Comparison of ENCODE assay signal across 9 cellular contexts in genomic region chr11:131038597-131038996, GRCh38.
A peak's percentile ranks its signal among the peaks of the same experiment; 100 is the strongest.
DNase-seq lines count a peak whose midpoint lies in the region; ATAC-seq and TF ChIP-seq lines count a peak whose summit lies in the region.
"Had no signal": no experiment of that assay in that cellular context is flagged by ENCODE, and none has a peak within 500 bp of the region (broad histone marks: within the 10 kb centered on the region; RNA-seq: fewer than 3 reads in every experiment).

No MANE protein-coding gene starts in this region.

- no peaks in the 10 kb centered on the region for H3K9me3 ChIP-seq in vagina

- TF ChIP-seq CTCF in fibroblast of mammary gland (conservative IDR thresholded peaks at IDR 0.05; ENCODE audit: control insufficient read depth, insufficient read depth, low read depth, low read length) (peak; percentile 31), vagina (IDR thresholded peaks at IDR 0.05) (no peak)

- no peaks in the 10 kb centered on the region for H3K36me3 ChIP-seq in vagina

- H3K4me3 Mint-ChIP-seq in T-helper 2 cell treated with Interferon-gamma antibody and Interleukin-4, amounts not matched to agents 5 μg/mL and 100 μg/mL, for 36 hours: no peak overlapping the region

- no peaks in the 10 kb centered on the region for H3K27me3 Mint-ChIP-seq in T-helper 2 cell treated with Interferon-gamma antibody and Interleukin-4, amounts not matched to agents 5 μg/mL and 100 μg/mL, for 36 hours (ENCODE audit: low read depth)

- H3K27ac ChIP-seq in vagina: no peak overlapping the region

- H3K4me3 ChIP-seq in fibroblast of mammary gland (ENCODE audit: control insufficient read depth, low read depth, low read length) (no peak overlapping the region), vagina (no peak overlapping the region)

- no peaks in the 10 kb centered on the region for H3K4me1 Mint-ChIP-seq in T-helper 2 cell treated with Interferon-gamma antibody and Interleukin-4, amounts not matched to agents 5 μg/mL and 100 μg/mL, for 36 hours (ENCODE audit: low read depth)

- no peaks in the 10 kb centered on the region for H3K9me3 Mint-ChIP-seq in T-helper 2 cell treated with Interferon-gamma antibody and Interleukin-4, amounts not matched to agents 5 μg/mL and 100 μg/mL, for 36 hours

- peak; percentile 17 for DNase-seq in Ammon's horn (ENCODE audit: low spot score)
- DNase-seq in NCI-H526 (lab: John Stamatoyannopoulos, UW): peak; percentile 83 to 96
- peak; percentile 28 for DNase-seq in fibroblast of mammary gland (ENCODE audit: low read depth)
- DNase-seq in T-helper 2 cell treated with Interferon-gamma antibody and Interleukin-4, amounts not matched to agents 5 μg/mL and 100 μg/mL, for 36 hours (ENCODE audit: low spot score): no peak
- no peak for DNase-seq in NCI-H187 (lab: John Stamatoyannopoulos, UW)
- no peak for DNase-seq in vagina (ENCODE audit: extremely low spot score in 2 of 2)

- H3K36me3 Mint-ChIP-seq in T-helper 2 cell treated with Interferon-gamma antibody and Interleukin-4, amounts not matched to agents 5 μg/mL and 100 μg/mL, for 36 hours (ENCODE audit: low read depth): no peaks in the 10 kb centered on the region
- H3K36me3 Mint-ChIP-seq: activated naive CD4-positive, alpha-beta T cell treated with anti-CD3 and anti-CD28 coated beads, Interleukin-2, amount 50 U/mL, for 72 hours had no signal

- ATAC-seq in GM18861 (IDR thresholded peaks at IDR 0.05; ENCODE audit: unreplicated experiment) (peak; percentile 63), GM21367 (IDR thresholded peaks at IDR 0.05; ENCODE audit: unreplicated experiment) (no peak)
- ATAC-seq: activated naive CD4-positive, alpha-beta T cell treated with anti-CD3 and anti-CD28 coated beads, Interleukin-2, amount 50 U/mL, for 72 hours had no signal

- H3K27ac Mint-ChIP-seq in T-helper 2 cell treated with Interferon-gamma antibody and Interleukin-4, amounts not matched to agents 5 μg/mL and 100 μg/mL, for 36 hours: no peak overlapping the region
- H3K27ac Mint-ChIP-seq: activated naive CD4-positive, alpha-beta T cell treated with anti-CD3 and anti-CD28 coated beads, Interleukin-2, amount 50 U/mL, for 72 hours had no signal

- TF ChIP-seq POLR2A in vagina (IDR thresholded peaks at IDR 0.05): no peak

- no peaks in the 10 kb centered on the region for H3K27me3 ChIP-seq in vagina

- intact Hi-C loops in vagina (cut with DNase I): no loop called here

- no peaks in the 10 kb centered on the region for H3K4me1 ChIP-seq in vagina

Comparison
In these comparisons a context has a peak if more than half of its experiments do, and no peak if none do; other contexts are left out.
1. DNase-seq: peak in Ammon's horn (single experiment), NCI-H526 (2 of 2) and fibroblast of mammary gland (single experiment); none in T-helper 2 cell treated with Interferon-gamma antibody and Interleukin-4, amounts not matched to agents 5 μg/mL and 100 μg/mL, for 36 hours (single experiment), NCI-H187 (0 of 2) and vagina (0 of 2).